6 cellular contexts compared by ENCODE assay signal in genomic region chr1:246255773-246256172, GRCh38.
"Had no signal": no experiment of that assay in that cellular context is flagged by ENCODE, and none has a peak within 500 bp of the region (broad histone marks: within the 10 kb centered on the region; RNA-seq: fewer than 3 reads in every experiment).

No MANE protein-coding gene starts in this region.

- DNase-seq: GDM1, GF-D8 had no signal

- FAIRE-seq: G401.6, GM12891, GM12892, GM19239 had no signal
